Comparison of ENCODE assay signal across 8 cellular contexts in the genomic region with DNA sequence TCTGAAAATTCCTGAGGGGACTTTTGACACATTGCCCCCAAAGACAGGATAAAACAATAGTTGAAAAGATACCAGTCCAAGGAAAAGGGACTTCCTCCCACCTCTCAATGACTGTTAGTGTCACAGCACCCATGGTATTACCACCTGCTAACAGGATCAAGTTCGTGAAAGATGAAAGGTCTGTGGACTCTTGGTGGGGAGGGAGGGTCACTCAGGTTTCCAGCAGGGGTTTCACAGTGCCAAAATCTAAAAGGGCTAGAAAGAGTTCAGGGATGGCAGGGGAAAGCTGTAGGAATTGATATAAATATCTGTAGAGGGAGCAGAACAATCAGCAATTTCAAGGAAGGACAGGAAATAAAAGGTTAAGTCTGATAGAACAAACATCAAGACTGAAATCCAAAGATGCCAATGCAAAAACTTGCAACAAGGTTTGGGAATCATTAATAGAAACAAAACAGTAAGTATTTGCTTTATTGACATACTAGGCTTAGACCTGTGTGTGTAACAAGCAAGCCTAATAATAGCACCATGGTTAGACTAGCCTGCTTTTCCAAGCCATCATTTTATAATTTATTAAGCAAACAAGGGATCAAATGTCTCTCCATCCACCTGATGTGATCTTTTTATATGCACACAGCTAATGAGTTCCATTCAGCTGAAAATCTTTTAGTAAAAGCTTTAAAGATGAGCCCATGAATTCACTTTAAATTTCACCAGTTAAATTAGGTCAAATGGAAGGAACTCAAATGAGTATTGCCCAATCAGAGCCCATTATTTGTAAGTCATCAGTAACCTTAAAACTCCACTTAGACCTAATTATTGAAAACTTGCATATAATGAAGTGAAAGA. TPM values are rescaled to one million over a fixed set of nuclear protein-coding genes. Genes with fewer than 3 reads are reported as not detected.
DNase-seq lines count a peak whose midpoint lies in the region; ATAC-seq and FAIRE-seq lines count a peak whose summit lies in the region.

No MANE protein-coding gene starts in this region.

- H3K36me3 ChIP-seq in thymus (ENCODE audit: control insufficient read depth, insufficient read depth): peaks cover 34% of the 10 kb centered on the region

- H3K27ac Mint-ChIP-seq in activated CD4-positive, alpha-beta T cell treated with anti-CD3 and anti-CD28 coated beads, Interleukin-2, amount 10 ng/mL, durations not matched to agents 24 days and 14 days: peak overlapping the region; percentile 94
- peak overlapping the region; percentile 96 for H3K27ac Mint-ChIP-seq in activated T-helper 1 cell treated with anti-CD3 and anti-CD28 coated beads, Interleukin-12 subunit alpha, Interleukin-12 subunit beta, Interleukin-2, Interleukin-4 antibody, amounts not matched to agents 30 ng/mL and 10 ng/mL and 1 ng/mL, durations not matched to agents 14 hours and 24 hours and 36 hours

- no peak for ATAC-seq in GM21528 (IDR thresholded peaks at IDR 0.05; ENCODE audit: low FRiP score, unreplicated experiment)
- no peak for ATAC-seq in GM21447 (IDR thresholded peaks at IDR 0.05; ENCODE audit: unreplicated experiment)

- H3K27me3 ChIP-seq in thymus (ENCODE audit: control insufficient read depth, insufficient read depth): no peaks in the 10 kb centered on the region

- WGBS in thymus: 36% methylated on average over 1 of the region's 1 CpG

- H3K4me3 ChIP-seq in thymus (ENCODE audit: low read length): peak overlapping the region; percentile 100

- H3K4me3 Mint-ChIP-seq in activated CD4-positive, alpha-beta T cell treated with anti-CD3 and anti-CD28 coated beads, Interleukin-2, amount 10 ng/mL, durations not matched to agents 24 days and 14 days: peak overlapping the region; percentile 94
- H3K4me3 Mint-ChIP-seq in activated T-helper 1 cell treated with anti-CD3 and anti-CD28 coated beads, Interleukin-12 subunit alpha, Interleukin-12 subunit beta, Interleukin-2, Interleukin-4 antibody, amounts not matched to agents 30 ng/mL and 10 ng/mL and 1 ng/mL, durations not matched to agents 14 hours and 24 hours and 36 hours: peak overlapping the region; percentile 95

- no peaks in the 10 kb centered on the region for H3K27me3 Mint-ChIP-seq in activated CD4-positive, alpha-beta T cell treated with anti-CD3 and anti-CD28 coated beads, Interleukin-2, amount 10 ng/mL, durations not matched to agents 24 days and 14 days
- H3K27me3 Mint-ChIP-seq in activated T-helper 1 cell treated with anti-CD3 and anti-CD28 coated beads, Interleukin-12 subunit alpha, Interleukin-12 subunit beta, Interleukin-2, Interleukin-4 antibody, amounts not matched to agents 30 ng/mL and 10 ng/mL and 1 ng/mL, durations not matched to agents 14 hours and 24 hours and 36 hours (ENCODE audit: insufficient read depth): peaks cover 2% of the 10 kb centered on the region

- intact Hi-C loops in activated CD4-positive, alpha-beta T cell treated with anti-CD3 and anti-CD28 coated beads, Interleukin-2, amount 10 ng/mL, durations not matched to agents 24 days and 14 days (cut with micrococcal nuclease): loop anchor here (5.0 kb wide), 1 partner anchor 122 kb away; a partner anchor contains a TSS
- intact Hi-C loops in activated T-helper 1 cell treated with anti-CD3 and anti-CD28 coated beads, Interleukin-12 subunit alpha, Interleukin-12 subunit beta, Interleukin-2, Interleukin-4 antibody, amounts not matched to agents 30 ng/mL and 10 ng/mL and 1 ng/mL, durations not matched to agents 14 hours and 24 hours and 36 hours (cut with micrococcal nuclease): no loop called here

- H3K9me3 Mint-ChIP-seq in activated CD4-positive, alpha-beta T cell treated with anti-CD3 and anti-CD28 coated beads, Interleukin-2, amount 10 ng/mL, durations not matched to agents 24 days and 14 days: no peaks in the 10 kb centered on the region
- H3K9me3 Mint-ChIP-seq in activated T-helper 1 cell treated with anti-CD3 and anti-CD28 coated beads, Interleukin-12 subunit alpha, Interleukin-12 subunit beta, Interleukin-2, Interleukin-4 antibody, amounts not matched to agents 30 ng/mL and 10 ng/mL and 1 ng/mL, durations not matched to agents 14 hours and 24 hours and 36 hours: no peaks in the 10 kb centered on the region

- peak; percentile 65 for FAIRE-seq in islet of Langerhans (lab: Jason Lieb, UNC)

- peaks cover 38% of the 10 kb centered on the region for H3K4me1 Mint-ChIP-seq in activated CD4-positive, alpha-beta T cell treated with anti-CD3 and anti-CD28 coated beads, Interleukin-2, amount 10 ng/mL, durations not matched to agents 24 days and 14 days
- H3K4me1 Mint-ChIP-seq in activated T-helper 1 cell treated with anti-CD3 and anti-CD28 coated beads, Interleukin-12 subunit alpha, Interleukin-12 subunit beta, Interleukin-2, Interleukin-4 antibody, amounts not matched to agents 30 ng/mL and 10 ng/mL and 1 ng/mL, durations not matched to agents 14 hours and 24 hours and 36 hours (ENCODE audit: low read depth): peaks cover 43% of the 10 kb centered on the region

- H3K36me3 Mint-ChIP-seq in activated CD4-positive, alpha-beta T cell treated with anti-CD3 and anti-CD28 coated beads, Interleukin-2, amount 10 ng/mL, durations not matched to agents 24 days and 14 days (ENCODE audit: low read depth): peaks cover 82% of the 10 kb centered on the region
- peaks cover 72% of the 10 kb centered on the region for H3K36me3 Mint-ChIP-seq in activated T-helper 1 cell treated with anti-CD3 and anti-CD28 coated beads, Interleukin-12 subunit alpha, Interleukin-12 subunit beta, Interleukin-2, Interleukin-4 antibody, amounts not matched to agents 30 ng/mL and 10 ng/mL and 1 ng/mL, durations not matched to agents 14 hours and 24 hours and 36 hours (ENCODE audit: low read depth)

- H3K27ac ChIP-seq in thymus (ENCODE audit: low read depth): peak overlapping the region; percentile 43

- no peaks in the 10 kb centered on the region for H3K9me3 ChIP-seq in thymus (ENCODE audit: control insufficient read depth)

- H3K4me1 ChIP-seq in thymus (ENCODE audit: control insufficient read depth, insufficient read depth, low read length): peaks cover 15% of the 10 kb centered on the region

- DNase-seq in activated CD4-positive, alpha-beta T cell treated with anti-CD3 and anti-CD28 coated beads, Interleukin-2, amount 10 ng/mL, durations not matched to agents 24 days and 14 days: peak; percentile 73
- DNase-seq in activated CD4-positive, alpha-beta T cell treated with anti-CD3 and anti-CD28 coated beads, Interleukin-2, amount 50 U/mL, for 4 hours: no peak
- no peak for DNase-seq in activated T-helper 1 cell treated with anti-CD3 and anti-CD28 coated beads, Interleukin-12 subunit alpha, Interleukin-12 subunit beta, Interleukin-2, Interleukin-4 antibody, amounts not matched to agents 30 ng/mL and 10 ng/mL and 1 ng/mL, durations not matched to agents 14 hours and 24 hours and 36 hours (ENCODE audit: low spot score)
- DNase-seq in stimulated activated CD4-positive, alpha-beta T cell treated with anti-CD3 and anti-CD28 coated beads, Interleukin-4, amount 100 ng/mL, for 24 hours: no peak

RNA-seq across cellular contexts. Expression of a gene that starts 3.7 kb away (rescaled TPM):
- 278 and 280 TPM in 2 replicates for total RNA-seq in activated CD4-positive, alpha-beta T cell treated with anti-CD3 and anti-CD28 coated beads, Interleukin-2, amount 10 ng/mL, durations not matched to agents 24 days and 14 days
- total RNA-seq in activated T-helper 1 cell treated with anti-CD3 and anti-CD28 coated beads, Interleukin-12 subunit alpha, Interleukin-12 subunit beta, Interleukin-2, Interleukin-4 antibody, amounts not matched to agents 30 ng/mL and 10 ng/mL and 1 ng/mL, durations not matched to agents 14 hours and 24 hours and 36 hours: 311 and 317 TPM in 2 replicates
- 200 TPM for polyA plus RNA-seq in thymus

RNA-seq across cellular contexts. Expression of a gene that starts 26.5 kb away (rescaled TPM):
- 1.3 and 1.8 TPM in 2 replicates for total RNA-seq in activated CD4-positive, alpha-beta T cell treated with anti-CD3 and anti-CD28 coated beads, Interleukin-2, amount 10 ng/mL, durations not matched to agents 24 days and 14 days
- 1.2 and 1.3 TPM in 2 replicates for total RNA-seq in activated T-helper 1 cell treated with anti-CD3 and anti-CD28 coated beads, Interleukin-12 subunit alpha, Interleukin-12 subunit beta, Interleukin-2, Interleukin-4 antibody, amounts not matched to agents 30 ng/mL and 10 ng/mL and 1 ng/mL, durations not matched to agents 14 hours and 24 hours and 36 hours
- 17.9 TPM for polyA plus RNA-seq in thymus

RNA-seq across cellular contexts. Expression of a gene that starts 53.7 kb away (rescaled TPM):
- total RNA-seq in activated CD4-positive, alpha-beta T cell treated with anti-CD3 and anti-CD28 coated beads, Interleukin-2, amount 10 ng/mL, durations not matched to agents 24 days and 14 days: 244 and 248 TPM in 2 replicates
- 282 and 285 TPM in 2 replicates for total RNA-seq in activated T-helper 1 cell treated with anti-CD3 and anti-CD28 coated beads, Interleukin-12 subunit alpha, Interleukin-12 subunit beta, Interleukin-2, Interleukin-4 antibody, amounts not matched to agents 30 ng/mL and 10 ng/mL and 1 ng/mL, durations not matched to agents 14 hours and 24 hours and 36 hours
- 148 TPM for polyA plus RNA-seq in thymus
